ENCODE assay signal across 15 cellular contexts in genomic region chr20:25283221-25283951, GRCh38. TPM values are rescaled to one million over a fixed set of nuclear protein-coding genes. Genes with fewer than 3 reads are reported as not detected.
DNase-seq lines count a peak whose midpoint lies in the region; ATAC-seq and TF ChIP-seq lines count a peak whose summit lies in the region.
"Had no signal": no experiment of that assay in that cellular context is flagged by ENCODE, and none has a peak within 500 bp of the region (broad histone marks: within the 10 kb centered on the region; RNA-seq: fewer than 3 reads in every experiment).

No MANE protein-coding gene starts in this region.

- peak; percentile 21 for DNase-seq in activated naive CD8-positive, alpha-beta T cell treated with anti-CD3 and anti-CD28 coated beads, Interleukin-2, amount 10 ng/mL, durations not matched to agents 7 days and 5 days
- no peak for DNase-seq in activated naive CD8-positive, alpha-beta T cell treated with anti-CD3 and anti-CD28 coated beads for 36 hours
- DNase-seq in effector memory CD8-positive, alpha-beta T cell: no peak
- peak in 2 of 3 donors; percentile 28 to 43 for DNase-seq in mucosa of descending colon
- peak; percentile 61 for DNase-seq in upper lobe of right lung
- no peak for DNase-seq in H4 (ENCODE audit: low spot score)
- DNase-seq in COLO829 (ENCODE audit: low spot score): no peak
- DNase-seq: activated CD4-positive, alpha-beta T cell treated with anti-CD3 and anti-CD28 coated beads, Interleukin-2, amount 50 U/mL, for 48 hours; activated naive CD4-positive, alpha-beta T cell treated with Interleukin-2 at 50 U/mL for 16 hours; Calu3; natural killer cell; NCI-H2107; stimulated activated CD4-positive, alpha-beta T cell treated with anti-CD3 and anti-CD28 coated beads, Interleukin-4, amount 100 ng/mL, for 4 hours had no signal

- H3K27me3 Mint-ChIP-seq in activated naive CD8-positive, alpha-beta T cell treated with anti-CD3 and anti-CD28 coated beads, Interleukin-2, amount 10 ng/mL, durations not matched to agents 7 days and 5 days: no peaks in the 10 kb centered on the region
- no peaks in the 10 kb centered on the region for H3K27me3 Mint-ChIP-seq in activated naive CD8-positive, alpha-beta T cell treated with anti-CD3 and anti-CD28 coated beads for 36 hours
- H3K27me3 Mint-ChIP-seq in effector memory CD8-positive, alpha-beta T cell: no peaks in the 10 kb centered on the region
- H3K27me3 Mint-ChIP-seq: central memory CD8-positive, alpha-beta T cell had no signal

- peak overlapping the region; percentile 63 for H3K27ac Mint-ChIP-seq in activated naive CD8-positive, alpha-beta T cell treated with anti-CD3 and anti-CD28 coated beads, Interleukin-2, amount 10 ng/mL, durations not matched to agents 7 days and 5 days
- H3K27ac Mint-ChIP-seq in activated naive CD8-positive, alpha-beta T cell treated with anti-CD3 and anti-CD28 coated beads for 36 hours: no peak overlapping the region
- H3K27ac Mint-ChIP-seq in effector memory CD8-positive, alpha-beta T cell: peak overlapping the region; percentile 70 to 74

- intact Hi-C loops in mucosa of descending colon (cut with DNase I, micrococcal nuclease) (no loop called here), upper lobe of right lung (cut with DNase I) (no loop called here)

- H3K27ac ChIP-seq in upper lobe of right lung: no peak overlapping the region

- no peaks in the 10 kb centered on the region for H3K27me3 ChIP-seq in upper lobe of right lung

- H3K4me3 ChIP-seq in mucosa of descending colon (no peak overlapping the region), upper lobe of right lung (no peak overlapping the region)

- H3K9me3 Mint-ChIP-seq in activated naive CD8-positive, alpha-beta T cell treated with anti-CD3 and anti-CD28 coated beads, Interleukin-2, amount 10 ng/mL, durations not matched to agents 7 days and 5 days: no peaks in the 10 kb centered on the region
- H3K9me3 Mint-ChIP-seq in activated naive CD8-positive, alpha-beta T cell treated with anti-CD3 and anti-CD28 coated beads for 36 hours: no peaks in the 10 kb centered on the region
- H3K9me3 Mint-ChIP-seq in effector memory CD8-positive, alpha-beta T cell: no peaks in the 10 kb centered on the region
- H3K9me3 Mint-ChIP-seq: central memory CD8-positive, alpha-beta T cell; natural killer cell had no signal

- peaks cover 4% of the 10 kb centered on the region for H3K36me3 Mint-ChIP-seq in activated naive CD8-positive, alpha-beta T cell treated with anti-CD3 and anti-CD28 coated beads, Interleukin-2, amount 10 ng/mL, durations not matched to agents 7 days and 5 days
- no peaks in the 10 kb centered on the region for H3K36me3 Mint-ChIP-seq in activated naive CD8-positive, alpha-beta T cell treated with anti-CD3 and anti-CD28 coated beads for 36 hours
- peaks cover 20% of the 10 kb centered on the region for H3K36me3 Mint-ChIP-seq in effector memory CD8-positive, alpha-beta T cell (ENCODE audit: insufficient read depth)

- no peaks in the 10 kb centered on the region for H3K4me1 ChIP-seq in mucosa of descending colon (ENCODE audit: low read depth)
- no peaks in the 10 kb centered on the region for H3K4me1 ChIP-seq in upper lobe of right lung

- TF ChIP-seq CTCF in mucosa of descending colon (IDR thresholded peaks at IDR 0.05) (no peak), upper lobe of right lung (IDR thresholded peaks at IDR 0.05) (no peak)

- H3K4me1 Mint-ChIP-seq in activated naive CD8-positive, alpha-beta T cell treated with anti-CD3 and anti-CD28 coated beads, Interleukin-2, amount 10 ng/mL, durations not matched to agents 7 days and 5 days: no peaks in the 10 kb centered on the region
- no peaks in the 10 kb centered on the region for H3K4me1 Mint-ChIP-seq in activated naive CD8-positive, alpha-beta T cell treated with anti-CD3 and anti-CD28 coated beads for 36 hours
- H3K4me1 Mint-ChIP-seq in effector memory CD8-positive, alpha-beta T cell (ENCODE audit: low read depth in 2 of 2): peaks cover 0 to 2% of the 10 kb centered on the region in 2 donors

- POLR2A ChIA-PET in activated naive CD8-positive, alpha-beta T cell treated with anti-CD3 and anti-CD28 coated beads, Interleukin-2, amount 10 ng/mL, durations not matched to agents 7 days and 5 days (lab: Charles Lee): no interaction called here

- no peak for ATAC-seq in activated naive CD8-positive, alpha-beta T cell treated with anti-CD3 and anti-CD28 coated beads, Interleukin-2, amount 10 ng/mL, durations not matched to agents 7 days and 5 days (ENCODE audit: low read depth)
- ATAC-seq in effector memory CD8-positive, alpha-beta T cell (replicated peaks): no peak
- ATAC-seq in mucosa of descending colon: no peak
- ATAC-seq in upper lobe of right lung: no peak
- ATAC-seq in HG03439 (IDR thresholded peaks at IDR 0.05; ENCODE audit: unreplicated experiment): no peak
- ATAC-seq: natural killer cell had no signal

- H3K36me3 ChIP-seq in mucosa of descending colon (ENCODE audit: low read depth) (peaks cover 4% of the 10 kb centered on the region), upper lobe of right lung (peaks cover 94% of the 10 kb centered on the region)

- H3K9me3 ChIP-seq in mucosa of descending colon (no peaks in the 10 kb centered on the region), upper lobe of right lung (no peaks in the 10 kb centered on the region)

- no peak overlapping the region for H3K4me3 Mint-ChIP-seq in activated naive CD8-positive, alpha-beta T cell treated with anti-CD3 and anti-CD28 coated beads, Interleukin-2, amount 10 ng/mL, durations not matched to agents 7 days and 5 days
- no peak overlapping the region for H3K4me3 Mint-ChIP-seq in activated naive CD8-positive, alpha-beta T cell treated with anti-CD3 and anti-CD28 coated beads for 36 hours
- H3K4me3 Mint-ChIP-seq in effector memory CD8-positive, alpha-beta T cell: no peak overlapping the region
- H3K4me3 Mint-ChIP-seq: central memory CD8-positive, alpha-beta T cell; natural killer cell had no signal

RNA-seq across cellular contexts. Expression of gene PYGB, which starts 35.5 kb away (rescaled TPM):
- 10 to 100 TPM; 29.3 to 29.5 TPM for total RNA-seq in activated naive CD8-positive, alpha-beta T cell treated with anti-CD3 and anti-CD28 coated beads, Interleukin-2, amount 10 ng/mL, durations not matched to agents 7 days and 5 days
- 10 to 100 TPM; 30.3 to 31.0 TPM for total RNA-seq in activated naive CD8-positive, alpha-beta T cell treated with anti-CD3 and anti-CD28 coated beads for 36 hours
- total RNA-seq in mucosa of descending colon: 100 to 1,000 TPM; 247 to 252 (median 247) TPM
- 61.1 TPM for total RNA-seq in upper lobe of right lung
- total RNA-seq in H4 (2014; rRNA removed; shearing (Covaris generic)): 39.4 and 41.1 TPM in 2 replicates

Comparison
In these comparisons a context has a peak if more than half of its experiments do, and no peak if none do; other contexts are left out.
1. DNase-seq: peak in activated naive CD8-positive, alpha-beta T cell treated with anti-CD3 and anti-CD28 coated beads, Interleukin-2, amount 10 ng/mL, durations not matched to agents 7 days and 5 days (single experiment), mucosa of descending colon (2 of 3) and upper lobe of right lung (single experiment); none in activated naive CD8-positive, alpha-beta T cell treated with anti-CD3 and anti-CD28 coated beads for 36 hours (single experiment), effector memory CD8-positive, alpha-beta T cell (0 of 3), H4 (single experiment) and COLO829 (single experiment).